8 cellular contexts compared by ENCODE assay signal in the genomic region with DNA sequence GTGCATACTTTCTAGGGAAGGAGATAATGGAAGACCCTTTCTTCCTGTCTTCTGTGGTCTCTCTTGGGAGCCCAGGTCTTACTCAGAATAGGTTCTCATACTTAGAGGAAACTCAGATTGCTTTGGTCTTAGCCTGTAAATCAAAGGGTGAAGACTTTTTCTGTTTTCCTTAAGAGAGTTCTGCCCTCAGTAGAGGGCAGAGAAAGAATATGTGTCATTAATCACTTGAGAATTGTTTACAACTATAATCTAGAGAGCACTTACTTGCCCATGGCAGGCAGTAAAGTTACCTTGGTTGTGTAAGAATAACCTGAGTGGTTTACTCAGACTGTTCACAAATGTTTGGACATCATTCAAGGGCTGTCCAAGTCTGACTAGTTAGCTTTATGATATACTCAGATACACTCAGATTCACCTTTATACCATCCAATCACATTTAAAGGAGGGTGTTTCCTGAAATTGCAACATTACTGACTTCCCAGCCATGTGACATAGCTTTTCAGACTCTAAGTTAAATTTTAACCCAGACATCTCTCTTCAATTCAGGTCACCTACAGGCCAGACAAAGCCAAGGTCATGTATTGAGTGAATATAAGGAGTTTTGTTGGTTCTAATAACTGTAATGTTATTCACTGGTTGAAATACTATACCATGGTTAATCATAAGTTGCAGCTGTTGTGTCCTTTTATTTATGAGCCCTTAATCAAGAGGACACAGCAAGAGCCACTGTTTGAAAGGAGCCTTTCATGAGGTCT.
DNase-seq lines count a peak whose midpoint lies in the region; FAIRE-seq and TF ChIP-seq lines count a peak whose summit lies in the region.
"Had no signal": no experiment of that assay in that cellular context is flagged by ENCODE, and none has a peak within 500 bp of the region (broad histone marks: within the 10 kb centered on the region; RNA-seq: fewer than 3 reads in every experiment).

No MANE protein-coding gene starts in this region.

- no peak overlapping the region for H3K4me3 Mint-ChIP-seq in CD8-positive, alpha-beta memory T cell

- no peak overlapping the region for H3K4me2 ChIP-seq in GM23248 (ENCODE audit: unreplicated experiment)

- no peaks in the 10 kb centered on the region for H3K36me3 ChIP-seq in suprapubic skin
- H3K36me3 ChIP-seq in CD8-positive, alpha-beta memory T cell (ENCODE audit: insufficient read depth, low read length): no peaks in the 10 kb centered on the region
- H3K36me3 ChIP-seq in GM23248 (ENCODE audit: low read depth): no peaks in the 10 kb centered on the region

- POLR2A ChIA-PET in CD8-positive, alpha-beta memory T cell (lab: Charles Lee): no interaction called here

- peaks cover 0 to 1% (median 0%) of the 10 kb centered on the region in 3 donors for H3K36me3 Mint-ChIP-seq in CD8-positive, alpha-beta memory T cell

- no peaks in the 10 kb centered on the region for H3K27me3 ChIP-seq in suprapubic skin
- H3K27me3 ChIP-seq in CD8-positive, alpha-beta memory T cell (ENCODE audit: insufficient read depth, low read length, poor library complexity, severe bottlenecking): no peaks in the 10 kb centered on the region
- no peaks in the 10 kb centered on the region for H3K27me3 ChIP-seq in GM23248 (replicated peaks; ENCODE audit: insufficient read depth)

- TF ChIP-seq EP300 in suprapubic skin (IDR thresholded peaks at IDR 0.05): no peak

- H3K4me1 Mint-ChIP-seq in CD8-positive, alpha-beta memory T cell: peaks cover 0 to 2% (median 0%) of the 10 kb centered on the region in 3 donors

- no peaks in the 10 kb centered on the region for H4K20me1 ChIP-seq in GM23248 (ENCODE audit: insufficient read depth)

- no peak for TF ChIP-seq CTCF in suprapubic skin (IDR thresholded peaks at IDR 0.05)

- H3K27ac Mint-ChIP-seq in CD8-positive, alpha-beta memory T cell: no peak overlapping the region

- H3K27ac ChIP-seq in suprapubic skin (peak overlapping the region; percentile 35), GM23248 (no peak overlapping the region)
- no peak overlapping the region for H3K27ac ChIP-seq in CD8-positive, alpha-beta memory T cell (ENCODE audit: low read depth, low read length)

- no peaks in the 10 kb centered on the region for H3K9me3 Mint-ChIP-seq in CD8-positive, alpha-beta memory T cell

- no peak overlapping the region for H2AFZ ChIP-seq in GM23248

- H3K79me2 ChIP-seq in GM23248 (ENCODE audit: insufficient read depth): no peaks in the 10 kb centered on the region

- H3K9me3 ChIP-seq in suprapubic skin (no peaks in the 10 kb centered on the region), GM23248 (ENCODE audit: low read depth) (no peaks in the 10 kb centered on the region)
- H3K9me3 ChIP-seq in CD8-positive, alpha-beta memory T cell (ENCODE audit: low read length): no peaks in the 10 kb centered on the region

- peaks cover 6% of the 10 kb centered on the region for H3F3A ChIP-seq in GM23248 (ENCODE audit: insufficient read depth)

- H3K27me3 Mint-ChIP-seq in CD8-positive, alpha-beta memory T cell: no peaks in the 10 kb centered on the region

- H3K4me3 ChIP-seq in suprapubic skin: no peak overlapping the region
- H3K4me3 ChIP-seq in CD8-positive, alpha-beta memory T cell (ENCODE audit: low read length): no peak overlapping the region
- H3K4me3 ChIP-seq in GM23248: no peak overlapping the region

- no peak for TF ChIP-seq POLR2A in suprapubic skin (IDR thresholded peaks at IDR 0.05)

- CTCF ChIA-PET in CD8-positive, alpha-beta memory T cell (lab: Charles Lee): no interaction called here

- H3K9me2 ChIP-seq in GM23248 (ENCODE audit: insufficient read depth): no peaks in the 10 kb centered on the region

- peak; percentile 93 for FAIRE-seq in RCC 7860 (lab: Jason Lieb, UNC)

- H3K4me1 ChIP-seq in suprapubic skin: peaks cover 4% of the 10 kb centered on the region
- no peaks in the 10 kb centered on the region for H3K4me1 ChIP-seq in CD8-positive, alpha-beta memory T cell (ENCODE audit: insufficient read depth, low read length)
- peaks cover 1% of the 10 kb centered on the region; the same call in 1 of the 2 replicates for H3K4me1 ChIP-seq in GM23248 (ENCODE audit: insufficient read depth)

- in situ Hi-C loops in GM23248 (cut with MboI): no loop called here

- DNase-seq in HPDE6-E6E7 (ENCODE audit: extremely low spot score) (peak; percentile 43), RCC 7860 (ENCODE audit: low spot score) (peak; percentile 87), iris pigment epithelial cell (ENCODE audit: low read depth) (peak; percentile 91), suprapubic skin (ENCODE audit: low spot score in 2 of 2) (no peak), GM23248 (no peak)
- DNase-seq in CD8-positive, alpha-beta memory T cell: no peak
- DNase-seq in activated CD4-positive, alpha-beta T cell treated with anti-CD3 and anti-CD28 coated beads, Interleukin-2, amount 50 U/mL, for 4 hours: no peak
- DNase-seq: effector memory CD4-positive, alpha-beta T cell had no signal

- no peak overlapping the region for H3K9ac ChIP-seq in GM23248

Comparison
In these comparisons a context has a peak if more than half of its experiments do, and no peak if none do; other contexts are left out.
1. DNase-seq: peak in HPDE6-E6E7 (single experiment), RCC 7860 (single experiment) and iris pigment epithelial cell (single experiment); none in suprapubic skin (0 of 2), CD8-positive, alpha-beta memory T cell (0 of 5), activated CD4-positive, alpha-beta T cell treated with anti-CD3 and anti-CD28 coated beads, Interleukin-2, amount 50 U/mL, for 4 hours (0 of 2) and GM23248 (single experiment).